9 cellular contexts compared by ENCODE assay signal in genomic region chr3:62127116-62127515, GRCh38.
"Had no signal": no experiment of that assay in that cellular context is flagged by ENCODE, and none has a peak within 500 bp of the region (broad histone marks: within the 10 kb centered on the region; RNA-seq: fewer than 3 reads in every experiment).

No MANE protein-coding gene starts in this region.

- H2AFZ ChIP-seq: GM23248 had no signal

- H3K9ac ChIP-seq: GM23248 had no signal

- H3K4me3 ChIP-seq: GM23248, K562 had no signal

- ATAC-seq: K562 had no signal

- H3K27ac Mint-ChIP-seq: H9 had no signal

- DNase-seq: GM23248, GOT3, H9, HCEC 1CT, IMR-90, KG1 had no signal

- FAIRE-seq: H54, HTR-8/SVneo, K562 had no signal

- H3K27ac ChIP-seq: GM23248 had no signal

- H3K9me3 Mint-ChIP-seq: H9 had no signal

- H3K4me3 Mint-ChIP-seq: H9 had no signal
